ENCODE assay signal across 13 cellular contexts in the genomic region with DNA sequence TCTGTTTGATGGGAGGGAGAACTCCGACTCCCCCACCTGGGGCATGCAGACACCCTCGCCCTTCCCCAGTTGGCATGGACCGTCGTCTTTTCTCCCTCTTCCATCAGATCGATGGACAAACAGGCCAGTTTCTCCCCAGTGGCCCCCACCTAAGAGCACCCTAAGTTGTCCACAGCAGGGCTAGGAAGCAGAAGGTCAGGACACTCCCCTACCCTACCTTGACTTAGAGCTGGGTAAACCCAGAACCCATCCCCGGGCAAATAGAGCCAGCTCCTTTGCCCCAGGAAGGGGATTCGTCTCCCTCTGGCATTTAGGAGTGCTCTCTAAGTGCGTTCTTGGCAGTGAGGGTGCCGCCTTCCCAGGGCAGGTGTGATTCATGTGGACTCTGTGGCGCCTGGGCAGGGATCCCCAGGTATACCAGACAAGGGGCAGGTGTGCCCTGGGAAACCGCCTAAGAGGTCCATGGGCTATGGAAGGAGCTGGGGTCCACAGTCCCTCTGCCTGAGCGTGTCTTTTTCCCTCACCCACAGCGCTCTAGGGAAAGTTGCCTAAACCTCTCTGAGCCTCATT. TPM values are rescaled to one million over a fixed set of nuclear protein-coding genes. Genes with fewer than 3 reads are reported as not detected.
DNase-seq lines count a peak whose midpoint lies in the region; ATAC-seq lines count a peak whose summit lies in the region.
"Had no signal": no experiment of that assay in that cellular context is flagged by ENCODE, and none has a peak within 500 bp of the region (broad histone marks: within the 10 kb centered on the region; RNA-seq: fewer than 3 reads in every experiment).

No MANE protein-coding gene starts in this region.

- no peaks in the 10 kb centered on the region for H3K9me3 ChIP-seq in iPS-15b (ENCODE audit: control insufficient read depth, insufficient read depth, low read length)
- H3K9me3 ChIP-seq: left ventricle myocardium inferior, pancreas, thyroid gland had no signal

- peak overlapping the region; percentile 39 for H3K4me3 ChIP-seq in iPS-15b (ENCODE audit: low read depth, low read length)
- H3K4me3 ChIP-seq in urinary bladder (ENCODE audit: low read depth, low read length) = peak overlapping the region; percentile 4
- H3K4me3 ChIP-seq: thyroid gland had no signal

- DNase-seq in stimulated activated naive CD8-positive, alpha-beta T cell treated with anti-CD3 and anti-CD28 coated beads, Interleukin-15, Interleukin-2, amounts not matched to agents 100 U/mL and 50 U/mL, for 24 hours = no peak
- DNase-seq in T-cell (no peak), pons (ENCODE audit: low spot score) (no peak), RPMI8226 (no peak), SHP77 treated with DMSO at 0.1 percent for 48 hours (lab: John Stamatoyannopoulos, UW) (no peak)
- DNase-seq: foreskin melanocyte had no signal

- peak overlapping the region; percentile 79 for H3K4me3 Mint-ChIP-seq in stimulated activated naive CD8-positive, alpha-beta T cell treated with anti-CD3 and anti-CD28 coated beads, Interleukin-15, Interleukin-2, amounts not matched to agents 100 ng/mL and 50 ng/mL, for 24 hours
- H3K4me3 Mint-ChIP-seq in T-cell = peak overlapping the region; percentile 36 to 60 (median 42)

- no peak for ATAC-seq in stimulated activated naive CD8-positive, alpha-beta T cell treated with anti-CD3 and anti-CD28 coated beads, Interleukin-15, Interleukin-2, amounts not matched to agents 100 U/mL and 50 U/mL, for 24 hours
- no peak for ATAC-seq in T-cell (replicated peaks in 1 of 4)

- WGBS in urinary bladder = 55% methylated on average over 13 of the region's 13 CpGs

- H3K4me1 Mint-ChIP-seq in stimulated activated naive CD8-positive, alpha-beta T cell treated with anti-CD3 and anti-CD28 coated beads, Interleukin-15, Interleukin-2, amounts not matched to agents 100 ng/mL and 50 ng/mL, for 24 hours (ENCODE audit: low read depth) = peaks cover 78% of the 10 kb centered on the region
- H3K4me1 Mint-ChIP-seq in T-cell = peaks cover 23 to 47% (median 45%) of the 10 kb centered on the region in 3 donors

- H3K4me1 ChIP-seq in iPS-15b (ENCODE audit: control insufficient read depth, insufficient read depth, low read length) (peaks cover 15% of the 10 kb centered on the region), urinary bladder (ENCODE audit: insufficient read depth) (no peaks in the 10 kb centered on the region)

- H3K27me3 Mint-ChIP-seq in stimulated activated naive CD8-positive, alpha-beta T cell treated with anti-CD3 and anti-CD28 coated beads, Interleukin-15, Interleukin-2, amounts not matched to agents 100 ng/mL and 50 ng/mL, for 24 hours = no peaks in the 10 kb centered on the region
- H3K27me3 Mint-ChIP-seq in T-cell = no peaks in the 10 kb centered on the region

- H3K27ac ChIP-seq in urinary bladder (ENCODE audit: low read depth) = no peak overlapping the region
- H3K27ac ChIP-seq: left ventricle myocardium inferior, pancreas, thyroid gland had no signal

- POLR2A ChIA-PET in T-cell (lab: Charles Lee) = no interaction called here

- CTCF ChIA-PET in T-cell (lab: Charles Lee) = interaction anchor here (0.7 to 1.8 kb wide), 6 partner anchors 19 to 272 kb away, joined by 3 to 13 read pairs (median 4); no protein-coding TSS in a partner anchor

- no peak overlapping the region for H3K9ac ChIP-seq in iPS-15b (ENCODE audit: low read depth, low read length)

- H3K36me3 ChIP-seq in iPS-15b (ENCODE audit: control insufficient read depth, insufficient read depth, low read length) (no peaks in the 10 kb centered on the region), urinary bladder (ENCODE audit: insufficient read depth) (no peaks in the 10 kb centered on the region)
- H3K36me3 ChIP-seq: left ventricle myocardium inferior, pancreas, thyroid gland had no signal

- H3K9me3 Mint-ChIP-seq in stimulated activated naive CD8-positive, alpha-beta T cell treated with anti-CD3 and anti-CD28 coated beads, Interleukin-15, Interleukin-2, amounts not matched to agents 100 ng/mL and 50 ng/mL, for 24 hours = no peaks in the 10 kb centered on the region
- H3K9me3 Mint-ChIP-seq in T-cell = no peaks in the 10 kb centered on the region

- peaks cover 69% of the 10 kb centered on the region for H3K27me3 ChIP-seq in iPS-15b (ENCODE audit: control insufficient read depth, insufficient read depth, low read length)

- peak overlapping the region; percentile 89 for H3K27ac Mint-ChIP-seq in stimulated activated naive CD8-positive, alpha-beta T cell treated with anti-CD3 and anti-CD28 coated beads, Interleukin-15, Interleukin-2, amounts not matched to agents 100 ng/mL and 50 ng/mL, for 24 hours
- peak overlapping the region; percentile 16 to 39 for H3K27ac Mint-ChIP-seq in T-cell

- peaks cover 65% of the 10 kb centered on the region for H3K36me3 Mint-ChIP-seq in stimulated activated naive CD8-positive, alpha-beta T cell treated with anti-CD3 and anti-CD28 coated beads, Interleukin-15, Interleukin-2, amounts not matched to agents 100 ng/mL and 50 ng/mL, for 24 hours (ENCODE audit: low read depth)
- peaks cover under 1% of the 10 kb centered on the region for H3K36me3 Mint-ChIP-seq in T-cell

RNA-seq across cellular contexts. Expression of a gene that starts 2.7 kb away (rescaled TPM):
- 100 to 1,000 TPM; 140 to 220 (median 145) TPM for total RNA-seq in T-cell
- 0.37 TPM for total RNA-seq in urinary bladder
- polyA plus RNA-seq in urinary bladder = 2.5 TPM
- total RNA-seq: dermis blood vessel endothelial cell had no signal

Comparison
In these comparisons a context has a peak if more than half of its experiments do, and no peak if none do; other contexts are left out.
1. RNA of a gene that starts 2.7 kb away (total RNA-seq): 140 to 220 TPM in T-cell; 0.37 TPM in urinary bladder (single experiment); every median in the first group is over 100 times any median in the second.